In the genomic region with DNA sequence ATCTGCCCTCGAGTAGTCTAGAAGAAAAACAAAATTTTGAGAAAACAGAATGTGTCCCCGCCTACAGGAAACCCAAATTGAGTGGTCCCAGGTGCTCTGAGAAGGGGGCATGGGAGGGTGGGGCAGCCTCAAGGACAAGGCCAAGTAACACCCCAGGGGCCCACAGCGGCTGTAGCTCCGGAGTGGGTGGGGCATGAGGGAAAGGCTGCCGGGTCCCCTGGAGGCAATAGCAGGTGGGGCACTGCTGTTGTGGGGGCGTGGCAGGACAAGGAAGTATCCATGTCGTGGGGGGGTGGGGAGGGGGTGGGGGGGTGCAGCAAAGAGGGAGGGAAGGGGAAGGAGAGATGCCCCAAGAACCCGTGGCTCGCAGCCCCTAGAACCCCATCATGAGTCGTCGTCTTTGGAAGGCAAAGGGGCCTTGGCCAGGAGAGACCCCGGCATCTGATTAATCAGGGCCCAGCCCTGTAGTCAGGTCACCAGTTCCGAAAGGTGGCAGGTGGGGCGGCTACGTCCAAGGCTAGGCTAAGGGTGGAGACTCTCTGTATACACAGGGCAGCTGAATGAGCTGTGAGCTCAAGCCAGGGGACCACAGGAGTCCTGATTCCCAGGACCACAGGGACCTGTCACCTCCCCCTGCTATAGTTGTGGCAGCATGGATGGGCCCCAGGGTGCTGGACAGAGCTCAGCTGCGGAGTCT, we compare ENCODE assay signal across 25 cellular contexts. TPM values are rescaled to one million over a fixed set of nuclear protein-coding genes. Genes with fewer than 3 reads are reported as not detected.
"Had no signal": no experiment of that assay in that cellular context is flagged by ENCODE, and none has a peak within 500 bp of the region (broad histone marks: within the 10 kb centered on the region; RNA-seq: fewer than 3 reads in every experiment).

No MANE protein-coding gene starts in this region.

- H3K9ac ChIP-seq: KMS-11 had no signal

- H3K9me3 Mint-ChIP-seq: brain had no signal

- H3K27ac ChIP-seq: KMS-11, Peyer's patch, SJSA1 had no signal

- H3K27me3 Mint-ChIP-seq: activated CD4-positive, alpha-beta memory T cell treated with anti-CD3 and anti-CD28 coated beads for 36 hours; activated CD4-positive, alpha-beta T cell treated with anti-CD3 and anti-CD28 coated beads, Interleukin-2, amount 10 ng/mL, durations not matched to agents 7 days and 5 days; activated naive CD8-positive, alpha-beta T cell treated with anti-CD3 and anti-CD28 coated beads, Interleukin-2, amount 50 U/mL, for 24 hours; T-helper 17 cell had no signal

- H3K27ac Mint-ChIP-seq: activated CD4-positive, alpha-beta memory T cell treated with anti-CD3 and anti-CD28 coated beads for 36 hours; activated CD4-positive, alpha-beta T cell treated with anti-CD3 and anti-CD28 coated beads, Interleukin-2, amount 10 ng/mL, durations not matched to agents 7 days and 5 days; activated naive CD8-positive, alpha-beta T cell treated with anti-CD3 and anti-CD28 coated beads, Interleukin-2, amount 50 U/mL, for 24 hours; T-helper 17 cell had no signal

- H3K4me1 ChIP-seq: Peyer's patch, SJSA1 had no signal

- H3K4me3 Mint-ChIP-seq: activated CD4-positive, alpha-beta memory T cell treated with anti-CD3 and anti-CD28 coated beads for 36 hours; activated CD4-positive, alpha-beta T cell treated with anti-CD3 and anti-CD28 coated beads, Interleukin-2, amount 10 ng/mL, durations not matched to agents 7 days and 5 days; activated naive CD8-positive, alpha-beta T cell treated with anti-CD3 and anti-CD28 coated beads, Interleukin-2, amount 50 U/mL, for 24 hours; activated T-cell treated with anti-CD3 and anti-CD28 coated beads, Interleukin-2, amount 50 U/mL, for 4 hours; brain; T-helper 17 cell had no signal

- H3K4me1 Mint-ChIP-seq: brain had no signal

- H3K27me3 ChIP-seq: MG63, Peyer's patch, SJSA1 had no signal

- H3K4me3 ChIP-seq: MG63, Peyer's patch, SJSA1 had no signal

- DNase-seq: activated CD4-positive, alpha-beta memory T cell treated with anti-CD3 and anti-CD28 coated beads for 36 hours; activated CD4-positive, alpha-beta T cell treated with anti-CD3 and anti-CD28 coated beads, Interleukin-2, amount 10 ng/mL, durations not matched to agents 7 days and 5 days; activated CD4-positive, CD25-positive, alpha-beta regulatory T cell; activated CD8-positive, alpha-beta memory T cell treated with anti-CD3 and anti-CD28 coated beads for 24 hours; activated effector memory CD4-positive, alpha-beta T cell treated with anti-CD3 and anti-CD28 coated beads, Interleukin-2, amount 50 U/mL, for 16 hours; activated naive CD4-positive, alpha-beta T cell treated with Interleukin-2 at 50 U/mL for 16 hours; activated naive CD8-positive, alpha-beta T cell treated with anti-CD3 and anti-CD28 coated beads, Interleukin-2, amount 50 U/mL, for 24 hours; activated T-cell treated with anti-CD3 and anti-CD28 coated beads, Interleukin-2, amount 50 U/mL, for 4 hours; amniotic stem cell; MG63; MV-4-11; NCI-H1105; NCI-H1436; NCI-H187; NCI-H2081; NCI-H510A treated with DMSO at 0.1 percent for 48 hours; Peyer's patch; SHP77; T-helper 17 cell; T-helper 9 cell had no signal

- H3K9me3 ChIP-seq: MG63, Peyer's patch, SJSA1 had no signal

- H3K4me2 ChIP-seq: KMS-11 had no signal

RNA-seq across cellular contexts. Expression of gene LRRC25, which starts 48.0 kb away (rescaled TPM):
- total RNA-seq: activated CD4-positive, alpha-beta memory T cell treated with anti-CD3 and anti-CD28 coated beads for 36 hours; activated CD4-positive, alpha-beta T cell treated with anti-CD3 and anti-CD28 coated beads, Interleukin-2, amount 10 ng/mL, durations not matched to agents 7 days and 5 days; activated naive CD4-positive, alpha-beta T cell treated with anti-CD3 and anti-CD28 coated beads, Interleukin-2, amount 50 U/mL, for 72 hours; activated T-cell treated with anti-CD3 and anti-CD28 coated beads, Interleukin-2, amount 50 U/mL, for 4 hours; astrocyte; SJSA1 had no signal

RNA-seq across cellular contexts. Expression of gene GDF15, which starts 59.4 kb away (rescaled TPM):
- total RNA-seq: activated CD4-positive, alpha-beta memory T cell treated with anti-CD3 and anti-CD28 coated beads for 36 hours; activated CD4-positive, alpha-beta T cell treated with anti-CD3 and anti-CD28 coated beads, Interleukin-2, amount 10 ng/mL, durations not matched to agents 7 days and 5 days had no signal
